27 cellular contexts compared by ENCODE assay signal in genomic region chr5:149756354-149756753, GRCh38.
"Had no signal": no experiment of that assay in that cellular context is flagged by ENCODE, and none has a peak within 500 bp of the region (broad histone marks: within the 10 kb centered on the region; RNA-seq: fewer than 3 reads in every experiment).

No MANE protein-coding gene starts in this region.

- ATAC-seq: activated CD4-positive, CD25-positive, alpha-beta regulatory T cell treated with anti-CD3 and anti-CD28 coated beads, Interleukin-2, amount 50 U/mL, for 24 hours; activated naive CD8-positive, alpha-beta T cell treated with anti-CD3 and anti-CD28 coated beads, Interleukin-2, amount 50 U/mL, for 24 hours; activated T-cell treated with anti-CD3 and anti-CD28 coated beads, Interleukin-2, amount 50 U/mL, for 4 hours; activated T-helper 17 cell treated with anti-CD3 and anti-CD28 coated beads, Interleukin-2, amount 50 U/mL, for 72 hours had no signal

- H3K36me3 ChIP-seq: left lung, neutrophil, ovary, prostate gland, spleen, uterus, WERI-Rb-1 had no signal

- H3K4me3 ChIP-seq: left lung, lung, mucosa of descending colon, ovary, prostate gland, spleen, testis, uterus had no signal

- FAIRE-seq: frontal cortex, islet of Langerhans, TTC549 had no signal

- DNase-seq: activated CD4-positive, alpha-beta memory T cell treated with anti-CD3 and anti-CD28 coated beads for 36 hours; activated CD4-positive, alpha-beta T cell treated with anti-CD3 and anti-CD28 coated beads for 48 hours; activated naive CD8-positive, alpha-beta T cell treated with anti-CD3 and anti-CD28 coated beads, Interleukin-2, amount 50 U/mL, for 24 hours; activated T-cell treated with anti-CD3 and anti-CD28 coated beads, Interleukin-2, amount 50 U/mL, for 4 hours; amygdala; central memory CD4-positive, alpha-beta T cell; effector CD8-positive, alpha-beta T cell; glutamatergic neuron; left lung; naive B cell; nephron progenitor cell; ovary; stimulated activated naive CD4-positive, alpha-beta T cell; testis; trophoblast cell; uterus; WERI-Rb-1 had no signal

- H3K27ac ChIP-seq: left lung, neutrophil, ovary, prostate gland, spleen, testis, uterus, WERI-Rb-1 had no signal

- H3K27me3 ChIP-seq: left lung, neutrophil, ovary, spleen, testis, uterus had no signal

- H3K4me1 ChIP-seq: left lung, prostate gland, testis, uterus had no signal

- H3K9me3 ChIP-seq: left lung, mucosa of descending colon, neutrophil, ovary, prostate gland, spleen, testis, uterus had no signal
